ENCODE assay signal across 17 cellular contexts in the genomic region with DNA sequence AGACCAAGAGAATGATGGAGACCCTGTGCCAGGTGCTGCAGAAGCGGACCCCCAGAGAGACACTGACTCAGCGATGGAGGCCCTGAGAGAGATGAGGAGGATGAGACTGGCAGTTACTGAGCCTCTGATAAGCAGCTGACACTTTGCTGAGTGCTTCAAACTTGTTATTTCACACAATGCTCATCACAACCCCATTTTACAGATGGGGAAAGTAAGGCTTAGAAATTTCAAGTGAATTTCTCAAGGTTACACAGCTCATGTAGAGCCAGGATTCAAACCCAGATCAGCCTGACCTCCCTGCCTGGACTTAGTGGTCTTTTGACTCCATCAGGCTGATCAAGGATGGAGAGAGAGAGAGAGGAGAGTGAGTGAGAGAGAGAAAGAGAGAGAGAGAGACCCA. TPM values are rescaled to one million over a fixed set of nuclear protein-coding genes. Genes with fewer than 3 reads are reported as not detected.
DNase-seq lines count a peak whose midpoint lies in the region; ATAC-seq, FAIRE-seq and TF ChIP-seq lines count a peak whose summit lies in the region.
"Had no signal": no experiment of that assay in that cellular context is flagged by ENCODE, and none has a peak within 500 bp of the region (broad histone marks: within the 10 kb centered on the region; RNA-seq: fewer than 3 reads in every experiment).

No MANE protein-coding gene starts in this region.

- H4K5ac ChIP-seq in IMR-90 (ENCODE audit: low read depth, low read length), result no peak overlapping the region
- H4K5ac ChIP-seq in H1 (ENCODE audit: insufficient read length, low read depth, low read length), result no peak overlapping the region

- TF ChIP-seq POLR2A in IMR-90 (IDR thresholded peaks at IDR 0.05; ENCODE audit: low read depth, low read length) (no peak), H1 (IDR thresholded peaks at IDR 0.05; ENCODE audit: control extremely low read depth in 1 of 2, low read depth in 2 of 2, low read length in 2 of 2) (no peak), adrenal gland (IDR thresholded peaks at IDR 0.05) (no peak)

- peak overlapping the region; percentile 31 for H3K27ac Mint-ChIP-seq in activated naive CD4-positive, alpha-beta T cell treated with anti-CD3 and anti-CD28 coated beads, Interleukin-2, amount 50 U/mL, for 24 hours
- H3K27ac Mint-ChIP-seq: B cell; CD4-positive, alpha-beta T cell; CD8-positive, alpha-beta T cell had no signal

- H4K8ac ChIP-seq in IMR-90 (ENCODE audit: low read depth in 2 of 2, low read length in 2 of 2), result no peak overlapping the region
- H4K8ac ChIP-seq in H1 (ENCODE audit: extremely low read depth, insufficient read depth, low read length), result no peak overlapping the region
- no peak overlapping the region for H4K8ac ChIP-seq in neuronal stem cell (ENCODE audit: low read depth, low read length)

- H2BK12ac ChIP-seq in H1 (ENCODE audit: low read depth, low read length) (no peak overlapping the region), neuronal stem cell (ENCODE audit: low read length) (no peak overlapping the region)

- no peak overlapping the region for H2BK20ac ChIP-seq in IMR-90 (ENCODE audit: low read depth, low read length)
- no peak overlapping the region for H2BK20ac ChIP-seq in H1 (ENCODE audit: low read length)

- H3K18ac ChIP-seq in IMR-90 (ENCODE audit: low read depth, low read length) (no peak overlapping the region), H1 (ENCODE audit: extremely low read depth, low read length) (no peak overlapping the region), neuronal stem cell (ENCODE audit: low read length) (no peak overlapping the region)

- H2BK5ac ChIP-seq in IMR-90 (ENCODE audit: low read depth, low read length, poor library complexity, severe bottlenecking) (no peak overlapping the region), H1 (ENCODE audit: low read depth, low read length) (no peak overlapping the region), neuronal stem cell (ENCODE audit: low read length) (no peak overlapping the region)

- no peak for TF ChIP-seq RAD21 in IMR-90 (IDR thresholded peaks at IDR 0.05; ENCODE audit: low read length)
- TF ChIP-seq RAD21 in H1 (IDR thresholded peaks at IDR 0.05 in 1 of 2, conservative IDR thresholded peaks at IDR 0.05 in 1 of 2; ENCODE audit: low read depth in 2 of 2, low read length in 2 of 2), result no peak

- DNase-seq in activated naive CD4-positive, alpha-beta T cell treated with Interleukin-2 at 50 U/mL for 16 hours, result no peak
- DNase-seq in IMR-90, result no peak
- DNase-seq in H1 (ENCODE audit: low read depth in 1 of 2, low spot score in 2 of 2), result no peak
- DNase-seq in neuronal stem cell (ENCODE audit: low spot score), result no peak
- no peak for DNase-seq in adrenal gland
- DNase-seq in GM10248 (ENCODE audit: extremely low spot score), result no peak
- DNase-seq: DMS 273 treated with DMSO at 0.1 percent for 48 hours had no signal

- POLR2A ChIA-PET in IMR-90 (lab: Charles Lee; ENCODE audit: unreplicated experiment), result no interaction called here
- POLR2A ChIA-PET in H1 (lab: Charles Lee; ENCODE audit: partially characterized antibody), result no interaction called here
- POLR2A ChIA-PET in GM10248 (lab: Yijun Ruan, JAX), result no interaction called here

- no peak overlapping the region for H2BK120ac ChIP-seq in IMR-90 (ENCODE audit: low read depth, low read length)
- no peak overlapping the region for H2BK120ac ChIP-seq in H1 (replicated peaks; ENCODE audit: low read depth, low read length)
- H2BK120ac ChIP-seq in neuronal stem cell (ENCODE audit: low read depth, low read length), result no peak overlapping the region

- H4K91ac ChIP-seq in IMR-90 (ENCODE audit: insufficient read depth, low read depth, low read length), result no peak overlapping the region
- H4K91ac ChIP-seq in H1 (replicated peaks; ENCODE audit: insufficient read length, low read length), result no peak overlapping the region
- H4K91ac ChIP-seq in neuronal stem cell (ENCODE audit: low read depth, low read length, poor library complexity), result no peak overlapping the region

- H3K4me1 Mint-ChIP-seq in activated naive CD4-positive, alpha-beta T cell treated with anti-CD3 and anti-CD28 coated beads, Interleukin-2, amount 50 U/mL, for 24 hours, result no peaks in the 10 kb centered on the region
- H3K4me1 Mint-ChIP-seq: B cell had no signal

- BruUV-seq in IMR-90 (replicated peaks; lab: Mats Ljungman, UMichigan), result no TSS peak

- H3K23me2 ChIP-seq in H1 (ENCODE audit: low read depth, low read length), result no peaks in the 10 kb centered on the region; the same call in 1 of the 2 replicates

- dilution Hi-C loops in IMR-90 (cut with HindIII; ENCODE audit: low sequenced_read_pairs, unreplicated experiment), result loop anchor here (25.0 kb wide), 1 partner anchor 434 kb away; no protein-coding TSS in a partner anchor

- no peaks in the 10 kb centered on the region; the same call in 1 of the 2 replicates for H3K4me1 ChIP-seq in IMR-90 (ENCODE audit: control insufficient read depth, insufficient read depth, low read length)
- peaks cover under 1 to 22% (median 10%) of the 10 kb centered on the region in 4 experiments; a peak in 6 of 7 replicates for H3K4me1 ChIP-seq in H1 (replicated peaks in 1 of 4; ENCODE audit: control insufficient read depth in 3 of 4, insufficient read depth in 4 of 4, low read length in 3 of 4)
- H3K4me1 ChIP-seq in neuronal stem cell (ENCODE audit: control insufficient read depth in 2 of 2, insufficient read depth in 1 of 2, low read depth in 1 of 2, low read length in 2 of 2), result peaks cover 16 to 29% of the 10 kb centered on the region in 2 donors
- no peaks in the 10 kb centered on the region for H3K4me1 ChIP-seq in adrenal gland (replicated peaks in 1 of 2)
- H3K4me1 ChIP-seq: A549 had no signal

- H3K27me3 Mint-ChIP-seq in activated naive CD4-positive, alpha-beta T cell treated with anti-CD3 and anti-CD28 coated beads, Interleukin-2, amount 50 U/mL, for 24 hours, result peaks cover 3% of the 10 kb centered on the region

- H3K9me3 ChIP-seq in IMR-90 (ENCODE audit: control insufficient read depth, insufficient read depth, low read length) (no peaks in the 10 kb centered on the region), H1 (ENCODE audit: insufficient read depth in 2 of 2, low read depth in 1 of 2, low read length in 1 of 2) (no peaks in the 10 kb centered on the region), neuronal stem cell (replicated peaks in 1 of 2; ENCODE audit: control insufficient read depth in 2 of 2, insufficient read depth in 1 of 2, low read depth in 1 of 2, low read length in 2 of 2) (no peaks in the 10 kb centered on the region), adrenal gland (replicated peaks in 1 of 3) (no peaks in the 10 kb centered on the region)
- H3K9me3 ChIP-seq: A549; BLaER1 treated with 17β-estradiol and CSF1 and Interleukin-3, amounts not matched to agents 10 nM and 100 nM had no signal

- no peaks in the 10 kb centered on the region for H3K9me1 ChIP-seq in IMR-90 (ENCODE audit: insufficient read depth, low read length)

- no peak overlapping the region for H3K27ac ChIP-seq in IMR-90 (ENCODE audit: insufficient read depth, low read length)
- H3K27ac ChIP-seq in H1 (ENCODE audit: low read depth, low read length), result no peak overlapping the region
- H3K27ac ChIP-seq in neuronal stem cell (replicated peaks; ENCODE audit: low read length), result no peak overlapping the region
- no peak overlapping the region for H3K27ac ChIP-seq in adrenal gland
- H3K27ac ChIP-seq: 22Rv1; A549; BLaER1 treated with 17β-estradiol and CSF1 and Interleukin-3, amounts not matched to agents 10 nM and 100 nM; C4-2B had no signal

- no peaks in the 10 kb centered on the region for H3K36me3 Mint-ChIP-seq in activated naive CD4-positive, alpha-beta T cell treated with anti-CD3 and anti-CD28 coated beads, Interleukin-2, amount 50 U/mL, for 24 hours
- H3K36me3 Mint-ChIP-seq: CD8-positive, alpha-beta T cell had no signal

- no peaks in the 10 kb centered on the region for H3K79me2 ChIP-seq in H1 (ENCODE audit: control insufficient read depth in 1 of 2, insufficient read depth in 2 of 2, low read length in 2 of 2)

- no peak overlapping the region for H2BK15ac ChIP-seq in IMR-90 (ENCODE audit: low read depth, low read length)
- 0 out of 2 replicates have a peak overlapping the region, but pooled peaks have one; percentile 16 for H2BK15ac ChIP-seq in H1 (ENCODE audit: low read length)
- peak overlapping the region; percentile 17 for H2BK15ac ChIP-seq in neuronal stem cell (ENCODE audit: low read length)

- H3K9ac ChIP-seq in IMR-90 (ENCODE audit: low read depth, low read length) (no peak overlapping the region), H1 (replicated peaks in 1 of 4; ENCODE audit: extremely low read depth in 1 of 4, low read depth in 3 of 4, low read length in 3 of 4) (no peak overlapping the region), neuronal stem cell (ENCODE audit: low read depth, low read length, poor library complexity) (no peak overlapping the region)
- H3K9ac ChIP-seq: BLaER1 treated with 17β-estradiol and CSF1 and Interleukin-3, amounts not matched to agents 10 nM and 100 nM had no signal

- H3K9me3 Mint-ChIP-seq in activated naive CD4-positive, alpha-beta T cell treated with anti-CD3 and anti-CD28 coated beads, Interleukin-2, amount 50 U/mL, for 24 hours, result no peaks in the 10 kb centered on the region
- H3K9me3 Mint-ChIP-seq: CD4-positive, alpha-beta T cell; CD8-positive, alpha-beta T cell had no signal

- intact Hi-C loops in IMR-90 (cut with micrococcal nuclease), result loop anchor here (2.0 kb wide), 1 partner anchor 744 kb away; no protein-coding TSS in a partner anchor
- intact Hi-C loops in adrenal gland (cut with DNase I), result loop anchor here in 1 of 2 donors (2.0 to 10.0 kb wide), 3 partner anchors 418 to 596 kb away; no protein-coding TSS in a partner anchor

- no peak overlapping the region for H3K4me3 ChIP-seq in IMR-90 (ENCODE audit: insufficient read depth, low read depth, low read length)
- H3K4me3 ChIP-seq in H1 (ENCODE audit: extremely low read depth in 1 of 4, insufficient read depth in 2 of 4, low read depth in 3 of 4, low read length in 4 of 4), result no peak overlapping the region
- H3K4me3 ChIP-seq in neuronal stem cell (ENCODE audit: low read length in 2 of 2), result no peak overlapping the region
- H3K4me3 ChIP-seq in adrenal gland, result no peak overlapping the region
- H3K4me3 ChIP-seq: A549; BLaER1 treated with 17β-estradiol and CSF1 and Interleukin-3, amounts not matched to agents 10 nM and 100 nM had no signal

- WGBS in IMR-90 (ENCODE audit: extremely low coverage in 2 of 2, insufficient read length in 1 of 2), 2 experiments, result no CpG with 5 or more reads among the region's 2 CpGs
- WGBS in H1 (ENCODE audit: extremely low coverage in 1 of 2, insufficient coverage in 1 of 2, insufficient read length in 1 of 2, insufficient replicate concordance in 2 of 2, low coverage in 1 of 2, low lambda C conversion rate in 2 of 2, missing lambda C conversion rate in 1 of 2), 2 experiments, result 97% methylated on average over 2 of the region's 2 CpGs; no CpG with 5 or more reads in 1 of the 2 experiments
- WGBS in neuronal stem cell (ENCODE audit: extremely low coverage in 2 of 2, insufficient read length in 2 of 2, insufficient replicate concordance in 1 of 2), 2 donors, result no CpG with 5 or more reads among the region's 2 CpGs
- WGBS in adrenal gland, 4 donors, result 82 to 94% (median 86%) methylated on average over 2 of the region's 2 CpGs

- H2AK5ac ChIP-seq in IMR-90 (ENCODE audit: low read depth, low read length) (no peak overlapping the region), H1 (ENCODE audit: low read depth, low read length) (no peak overlapping the region), neuronal stem cell (ENCODE audit: low read depth, low read length) (no peak overlapping the region)

- no peak overlapping the region for H3K4me3 Mint-ChIP-seq in activated naive CD4-positive, alpha-beta T cell treated with anti-CD3 and anti-CD28 coated beads, Interleukin-2, amount 50 U/mL, for 24 hours
- H3K4me3 Mint-ChIP-seq: B cell; CD4-positive, alpha-beta T cell; CD8-positive, alpha-beta T cell had no signal

- CTCF ChIA-PET in IMR-90 (lab: Yijun Ruan, JAX), result interaction anchor here (0.6 to 2.2 kb wide), 5 partner anchors 8 to 612 kb away, joined by 3 to 9 read pairs (median 3); no protein-coding TSS in a partner anchor
- CTCF ChIA-PET in H1 (lab: Charles Lee; ENCODE audit: partially characterized antibody), result interaction anchor here (0.7 to 9.5 kb wide), 32 partner anchors 8 to 611 kb away, joined by 3 to 122 read pairs (median 4); a partner anchor contains a TSS
- CTCF ChIA-PET in GM10248 (lab: Yijun Ruan, JAX), result interaction anchor here (0.7 to 6.3 kb wide), 21 partner anchors 8 to 746 kb away, joined by 3 to 61 read pairs (median 4); a partner anchor contains a TSS

- H2AK9ac ChIP-seq in IMR-90 (replicated peaks; ENCODE audit: low read depth, low read length, poor library complexity), result peak overlapping the region; percentile 45

- no peak overlapping the region for H2AFZ ChIP-seq in IMR-90 (replicated peaks; ENCODE audit: low read length, poor library complexity)
- H2AFZ ChIP-seq in H1 (ENCODE audit: low read length), result no peak overlapping the region
- no peak overlapping the region for H2AFZ ChIP-seq in neuronal stem cell (ENCODE audit: low read length)

- no peak overlapping the region for H3K56ac ChIP-seq in IMR-90 (ENCODE audit: extremely low read depth, insufficient read depth, low read length)
- H3K56ac ChIP-seq in H1 (replicated peaks; ENCODE audit: insufficient read length, low read depth, low read length), result no peak overlapping the region

- no peak for TF ChIP-seq EP300 in H1 (IDR thresholded peaks at IDR 0.05; ENCODE audit: borderline replicate concordance in 1 of 2, low read depth in 2 of 2, low read length in 2 of 2)

- peaks cover 38% of the 10 kb centered on the region for H3K27me3 ChIP-seq in IMR-90 (ENCODE audit: control insufficient read depth, insufficient read depth, low read length)
- no peaks in the 10 kb centered on the region; a peak in 1 of 7 replicates for H3K27me3 ChIP-seq in H1 (replicated peaks in 1 of 4; ENCODE audit: control insufficient read depth in 3 of 4, extremely low read depth in 1 of 4, insufficient read depth in 3 of 4, low read length in 3 of 4)
- peaks cover 0 to 41% (median 3%) of the 10 kb centered on the region in 3 experiments for H3K27me3 ChIP-seq in neuronal stem cell (ENCODE audit: control insufficient read depth in 3 of 3, insufficient read depth in 3 of 3, low read depth in 1 of 3, low read length in 3 of 3)
- no peaks in the 10 kb centered on the region for H3K27me3 ChIP-seq in adrenal gland
- H3K27me3 ChIP-seq: BLaER1 treated with 17β-estradiol and CSF1 and Interleukin-3, amounts not matched to agents 10 nM and 100 nM had no signal

- FAIRE-seq in H1 (lab: Jason Lieb, UNC), result no peak
- FAIRE-seq: A549, GM12891 had no signal

- in situ Hi-C loops in IMR-90 (cut with MboI; ENCODE audit: low sequenced_read_pairs), result no loop called here

- H3K4ac ChIP-seq in IMR-90 (ENCODE audit: low read depth, low read length) (no peak overlapping the region), H1 (replicated peaks; ENCODE audit: insufficient read length, low read depth, low read length) (no peak overlapping the region), neuronal stem cell (ENCODE audit: low read length) (no peak overlapping the region)

- H3K36me3 ChIP-seq in IMR-90 (ENCODE audit: control insufficient read depth, insufficient read depth, low read length) (no peaks in the 10 kb centered on the region), H1 (ENCODE audit: control insufficient read depth in 2 of 4, insufficient read depth in 4 of 4, low read length in 3 of 4) (no peaks in the 10 kb centered on the region), neuronal stem cell (replicated peaks in 1 of 2; ENCODE audit: control insufficient read depth in 2 of 2, insufficient read depth in 2 of 2, low read length in 2 of 2) (no peaks in the 10 kb centered on the region), adrenal gland (replicated peaks in 1 of 2) (no peaks in the 10 kb centered on the region)
- H3K36me3 ChIP-seq: BLaER1 treated with 17β-estradiol and CSF1 and Interleukin-3, amounts not matched to agents 10 nM and 100 nM had no signal

- H3K79me1 ChIP-seq in IMR-90 (ENCODE audit: low read depth in 1 of 2, low read length in 2 of 2), result no peaks in the 10 kb centered on the region
- H3K79me1 ChIP-seq in H1 (ENCODE audit: low read depth, low read length), result no peaks in the 10 kb centered on the region; the same call in 1 of the 2 replicates
- no peaks in the 10 kb centered on the region for H3K79me1 ChIP-seq in neuronal stem cell (ENCODE audit: low read depth, low read length)

- H4K20me1 ChIP-seq in IMR-90 (ENCODE audit: insufficient read depth, low read length) (no peaks in the 10 kb centered on the region; the same call in 1 of the 2 replicates), H1 (replicated peaks in 1 of 2; ENCODE audit: control insufficient read depth in 1 of 2, insufficient read depth in 2 of 2, low read length in 2 of 2) (peaks cover 0 to 1% of the 10 kb centered on the region in 2 experiments)

- ATAC-seq in IMR-90 (ENCODE audit: low read depth), result no peak
- no peak for ATAC-seq in GM19023 (IDR thresholded peaks at IDR 0.05; ENCODE audit: unreplicated experiment)

- H3K4me2 ChIP-seq in IMR-90 (ENCODE audit: low read depth, low read length) (no peak overlapping the region), H1 (ENCODE audit: insufficient read depth in 1 of 2, low read depth in 2 of 2, low read length in 2 of 2) (no peak overlapping the region), neuronal stem cell (ENCODE audit: insufficient read depth, low read length, poor library complexity, severe bottlenecking) (no peak overlapping the region)
- H3K4me2 ChIP-seq: A549; BLaER1 treated with 17β-estradiol and CSF1 and Interleukin-3, amounts not matched to agents 10 nM and 100 nM had no signal

- H3K23ac ChIP-seq in IMR-90 (ENCODE audit: low read depth, low read length) (no peak overlapping the region), H1 (ENCODE audit: insufficient read length) (no peak overlapping the region), neuronal stem cell (ENCODE audit: low read depth, low read length, poor library complexity) (no peak overlapping the region)

- H3K14ac ChIP-seq in IMR-90 (replicated peaks; ENCODE audit: low read depth, low read length) (no peak overlapping the region), H1 (ENCODE audit: insufficient read length) (no peak overlapping the region), neuronal stem cell (ENCODE audit: low read length) (no peak overlapping the region)

- TF ChIP-seq CTCF in IMR-90 (conservative IDR thresholded peaks at IDR 0.05; ENCODE audit: low read depth, low read length) (no peak), H1 (IDR thresholded peaks at IDR 0.05; ENCODE audit: control extremely low read depth in 1 of 3, insufficient read depth in 1 of 3, low read depth in 1 of 3, low read length in 3 of 3) (no peak), adrenal gland (IDR thresholded peaks at IDR 0.05) (no peak), GM10248 (IDR thresholded peaks at IDR 0.05; ENCODE audit: control extremely low read depth, extremely low read depth, low read depth, missing control alignments) (no peak)

RNA-seq across cellular contexts. Expression of a gene that starts 27.2 kb away (rescaled TPM):
- total RNA-seq in IMR-90 (2012; rRNA removed), result 2.2 TPM in 2 replicates
- 4.3 and 5.3 TPM in 2 replicates for polyA plus RNA-seq in IMR-90 (2012; rRNA removed)
- polyA plus RNA-seq in IMR-90 (2012; cell fraction: cytosol; rRNA removed), result 3.0 and 5.1 TPM in 2 replicates
- 3.7 and 8.0 TPM in 2 replicates for polyA plus RNA-seq in IMR-90 (2012; cell fraction: nucleus; rRNA removed; ENCODE audit: low replicate concordance)
- total RNA-seq in H1 (2021; fragmentation: NEBNext Ultra II Directional; extraction: Animal tissue kit (Norgen Biotek cat#: 25700)), result 11.2 and 11.7 TPM in 2 replicates
- polyA plus RNA-seq in H1 (2011; rRNA removed), result 9.9 and 15.1 TPM in 2 replicates
- polyA plus RNA-seq in H1 (2011; cell fraction: cytosol; rRNA removed), result 12.8 TPM
- polyA plus RNA-seq in H1 (2011; cell fraction: nucleus; rRNA removed), result 16.9 TPM
- 6.4 to 10.6 TPM (median 9.8 TPM) in 4 replicates for polyA plus RNA-seq in H1 (2012, experiment 1 of 2)
- polyA plus RNA-seq in H1 (2012, experiment 2 of 2), result 7.2 TPM
- polyA plus RNA-seq in H1 (2013, experiment 1 of 2), result 5.2 TPM
- polyA plus RNA-seq in H1 (2013, experiment 2 of 2), result 4.4 TPM
- 2.0 and 3.7 TPM in 2 replicates for polyA minus RNA-seq in H1 (2011; rRNA and poly(A)+ RNA removed)
- polyA minus RNA-seq in H1 (2011; cell fraction: cytosol; rRNA and poly(A)+ RNA removed), result 7.6 TPM
- 9.8 TPM for polyA minus RNA-seq in H1 (2011; cell fraction: nucleus; rRNA and poly(A)+ RNA removed)
- 1.1 TPM for polyA plus RNA-seq in neuronal stem cell (2013, experiment 1 of 2)
- polyA plus RNA-seq in neuronal stem cell (2013, experiment 2 of 2), result 0.97 TPM
- 10 to 100 TPM in 4 of 8 donors, 1 to 10 TPM in 4; 5.2 to 18.5 (median 10.1) TPM for total RNA-seq in adrenal gland
- 10 to 100 TPM in 1 of 3 donors, 1 to 10 TPM in 2; 6.9 to 10.1 (median 7.0) TPM for polyA plus RNA-seq in adrenal gland

RNA-seq across cellular contexts. Expression of a gene that starts 36.9 kb away (rescaled TPM):
- total RNA-seq in IMR-90 (2012; rRNA removed) (4.7 and 7.0 TPM in 2 replicates), adrenal gland (10 to 100 TPM in 6 of 8 donors, 1 to 10 TPM in 2; 5.9 to 28.1 (median 12.0) TPM)
- polyA plus RNA-seq in IMR-90 (2012; rRNA removed) (14.5 and 14.6 TPM in 2 replicates), H1 (2011; rRNA removed) (63.3 and 76.9 TPM in 2 replicates), adrenal gland (10 to 100 TPM; 12.8 to 21.3 (median 13.8) TPM)
- 9.2 and 13.0 TPM in 2 replicates for polyA plus RNA-seq in IMR-90 (2012; cell fraction: cytosol; rRNA removed)
- 33.5 and 35.9 TPM in 2 replicates for polyA plus RNA-seq in IMR-90 (2012; cell fraction: nucleus; rRNA removed; ENCODE audit: low replicate concordance)
- 25.1 and 29.5 TPM in 2 replicates for total RNA-seq in H1 (2021; fragmentation: NEBNext Ultra II Directional; extraction: Animal tissue kit (Norgen Biotek cat#: 25700))
- 70.7 TPM for polyA plus RNA-seq in H1 (2011; cell fraction: cytosol; rRNA removed)
- polyA plus RNA-seq in H1 (2011; cell fraction: nucleus; rRNA removed), result 88.3 TPM
- polyA plus RNA-seq in H1 (2012, experiment 1 of 2), result 39.9 to 47.2 TPM (median 45.3 TPM) in 4 replicates
- polyA plus RNA-seq in H1 (2012, experiment 2 of 2), result 43.6 TPM
- 27.8 TPM for polyA plus RNA-seq in H1 (2013, experiment 1 of 2)
- polyA plus RNA-seq in H1 (2013, experiment 2 of 2), result 25.4 TPM
- polyA minus RNA-seq in H1 (2011; rRNA and poly(A)+ RNA removed), result 60.4 TPM in 2 replicates
- 28.9 TPM for polyA minus RNA-seq in H1 (2011; cell fraction: cytosol; rRNA and poly(A)+ RNA removed)
- 26.5 TPM for polyA minus RNA-seq in H1 (2011; cell fraction: nucleus; rRNA and poly(A)+ RNA removed)
- 15.1 TPM for polyA plus RNA-seq in neuronal stem cell (2013, experiment 1 of 2)
- polyA plus RNA-seq in neuronal stem cell (2013, experiment 2 of 2), result 14.0 TPM
